10 cellular contexts compared by ENCODE assay signal in the genomic region with DNA sequence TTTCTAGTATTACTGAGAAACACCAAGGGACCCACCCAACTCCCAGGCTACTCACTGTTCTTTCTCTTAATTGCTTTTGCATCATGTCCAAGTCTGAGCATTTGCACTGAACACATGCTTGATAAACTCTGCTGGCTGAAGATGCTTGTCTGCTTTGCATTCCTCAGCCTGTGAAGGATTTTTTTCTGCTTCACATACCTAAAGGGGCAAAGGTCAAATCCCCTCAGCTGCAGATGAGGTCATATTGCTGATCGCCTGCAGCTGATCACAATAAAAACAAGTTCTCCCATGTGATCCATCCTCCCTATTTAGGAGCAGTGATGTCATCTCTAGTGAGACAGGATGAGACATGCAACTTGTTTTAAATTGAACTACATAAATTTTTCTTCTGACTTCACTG.
A peak's percentile ranks its signal among the peaks of the same experiment; 100 is the strongest.
DNase-seq lines count a peak whose midpoint lies in the region; ATAC-seq and TF ChIP-seq lines count a peak whose summit lies in the region.
"Had no signal": no experiment of that assay in that cellular context is flagged by ENCODE, and none has a peak within 500 bp of the region (broad histone marks: within the 10 kb centered on the region; RNA-seq: fewer than 3 reads in every experiment).

No MANE protein-coding gene starts in this region.

- H3K36me3 Mint-ChIP-seq in neural crest cell (ENCODE audit: low read depth) = no peaks in the 10 kb centered on the region
- H3K36me3 Mint-ChIP-seq: activated naive CD8-positive, alpha-beta T cell treated with anti-CD3 and anti-CD28 coated beads, Interleukin-2, amount 10 ng/mL, durations not matched to agents 7 days and 5 days had no signal

- H2AFZ ChIP-seq in fibroblast of lung (ENCODE audit: low read length) = no peak overlapping the region

- peak overlapping the region; percentile 14 for H3K4me3 Mint-ChIP-seq in neural crest cell
- H3K4me3 Mint-ChIP-seq: activated naive CD8-positive, alpha-beta T cell treated with anti-CD3 and anti-CD28 coated beads, Interleukin-2, amount 10 ng/mL, durations not matched to agents 7 days and 5 days had no signal

- ATAC-seq in RWPE2 (ENCODE audit: low read depth) = peak; percentile 49

- H3K27ac Mint-ChIP-seq in neural crest cell (ENCODE audit: unreplicated experiment) = peak overlapping the region; percentile 79
- H3K27ac Mint-ChIP-seq: activated naive CD8-positive, alpha-beta T cell treated with anti-CD3 and anti-CD28 coated beads, Interleukin-2, amount 10 ng/mL, durations not matched to agents 7 days and 5 days had no signal

- H3K4me1 ChIP-seq in RWPE2 (ENCODE audit: insufficient read depth, poor library complexity, severe bottlenecking) = peaks cover 46% of the 10 kb centered on the region
- peaks cover 7% of the 10 kb centered on the region for H3K4me1 ChIP-seq in fibroblast of lung (ENCODE audit: control insufficient read depth, extremely low read depth, insufficient read depth, low read length)

- no peak overlapping the region for H3K9ac ChIP-seq in fibroblast of lung (ENCODE audit: insufficient read depth, low read length)

- H3K27me3 Mint-ChIP-seq in neural crest cell (ENCODE audit: low read depth) = no peaks in the 10 kb centered on the region

- H3K27ac ChIP-seq in RWPE2 (ENCODE audit: poor library complexity, severe bottlenecking) = peak overlapping the region; percentile 99
- peak overlapping the region; percentile 57 for H3K27ac ChIP-seq in fibroblast of lung (ENCODE audit: insufficient read depth, low read length)

- TF ChIP-seq CTCF in RWPE2 (IDR thresholded peaks at IDR 0.05; ENCODE audit: poor library complexity, severe bottlenecking) (no peak), fibroblast of lung (conservative IDR thresholded peaks at IDR 0.05 in 1 of 2, IDR thresholded peaks at IDR 0.05 in 1 of 2; ENCODE audit: low read depth in 1 of 2, low read length in 2 of 2) (no peak), neural crest cell (conservative IDR thresholded peaks at IDR 0.05) (no peak)

- peaks cover 4% of the 10 kb centered on the region for H3K79me2 ChIP-seq in fibroblast of lung (ENCODE audit: control insufficient read depth, insufficient read depth, low read length)

- H3K36me3 ChIP-seq in RWPE2 (ENCODE audit: low read depth) = no peaks in the 10 kb centered on the region
- H3K36me3 ChIP-seq in fibroblast of lung (ENCODE audit: control insufficient read depth, insufficient read depth, low read length) = no peaks in the 10 kb centered on the region

- H3K4me1 Mint-ChIP-seq in neural crest cell = peaks cover 45% of the 10 kb centered on the region
- H3K4me1 Mint-ChIP-seq: activated naive CD8-positive, alpha-beta T cell treated with anti-CD3 and anti-CD28 coated beads, Interleukin-2, amount 10 ng/mL, durations not matched to agents 7 days and 5 days had no signal

- H3K9me3 ChIP-seq in RWPE2 (ENCODE audit: severe bottlenecking) (no peaks in the 10 kb centered on the region), fibroblast of lung (ENCODE audit: control insufficient read depth, insufficient read depth, low read depth, low read length) (no peaks in the 10 kb centered on the region)

- H3K9me3 Mint-ChIP-seq in neural crest cell = no peaks in the 10 kb centered on the region
- H3K9me3 Mint-ChIP-seq: activated naive CD8-positive, alpha-beta T cell treated with anti-CD3 and anti-CD28 coated beads, Interleukin-2, amount 10 ng/mL, durations not matched to agents 7 days and 5 days had no signal

- no peaks in the 10 kb centered on the region for H4K20me1 ChIP-seq in fibroblast of lung (ENCODE audit: control insufficient read depth, extremely low read depth, insufficient read depth, low read length)

- peak overlapping the region; percentile 26 for H3K4me2 ChIP-seq in fibroblast of lung (ENCODE audit: extremely low read depth, insufficient read depth, low read length)

- no peaks in the 10 kb centered on the region for H3K27me3 ChIP-seq in RWPE2 (ENCODE audit: insufficient read depth, poor library complexity, severe bottlenecking)
- no peaks in the 10 kb centered on the region for H3K27me3 ChIP-seq in fibroblast of lung (ENCODE audit: control insufficient read depth, insufficient read depth, low read length)

- DNase-seq in GM03348 (ENCODE audit: low spot score) (peak; percentile 42), RWPE2 (ENCODE audit: low spot score) (no peak), fibroblast of lung (ENCODE audit: low read depth in 2 of 2) (peak; percentile 92 to 93), neural crest cell (ENCODE audit: low read depth, low spot score) (peak; percentile 16), T-helper 9 cell (no peak), NCI-H1105 treated with DMSO at 0.1 percent for 48 hours (lab: John Stamatoyannopoulos, UW) (no peak)
- DNase-seq in activated CD4-positive, alpha-beta T cell treated with anti-CD3 and anti-CD28 coated beads for 48 hours = no peak
- no peak for DNase-seq in stimulated activated naive CD4-positive, alpha-beta T cell treated with Interleukin-2 at 50 U/mL for 16 hours (lab: John Stamatoyannopoulos, UW)
- DNase-seq: activated naive CD8-positive, alpha-beta T cell treated with anti-CD3 and anti-CD28 coated beads, Interleukin-2, amount 10 ng/mL, durations not matched to agents 7 days and 5 days; GF-D8 had no signal

- no peak overlapping the region for H3K4me3 ChIP-seq in RWPE2 (ENCODE audit: severe bottlenecking)
- no peak overlapping the region for H3K4me3 ChIP-seq in fibroblast of lung (replicated peaks in 1 of 4; ENCODE audit: control extremely low read depth in 1 of 4, insufficient read depth in 1 of 4, low read depth in 3 of 4, low read length in 4 of 4)

Comparison
In these comparisons a context has a peak if more than half of its experiments do, and no peak if none do; other contexts are left out.
1. DNase-seq: peak in GM03348 (single experiment), fibroblast of lung (2 of 2) and neural crest cell (single experiment); none in RWPE2 (single experiment), T-helper 9 cell (single experiment), activated CD4-positive, alpha-beta T cell treated with anti-CD3 and anti-CD28 coated beads for 48 hours (single experiment), stimulated activated naive CD4-positive, alpha-beta T cell treated with Interleukin-2 at 50 U/mL for 16 hours (single experiment) and NCI-H1105 treated with DMSO at 0.1 percent for 48 hours (single experiment).